ENCODE assay signal across 29 cellular contexts in genomic region chr17:36000730-36001108, GRCh38. TPM values are rescaled to one million over a fixed set of nuclear protein-coding genes. Genes with fewer than 3 reads are reported as not detected.
DNase-seq lines count a peak whose midpoint lies in the region; ATAC-seq, FAIRE-seq and TF ChIP-seq lines count a peak whose summit lies in the region.
"Had no signal": no experiment of that assay in that cellular context is flagged by ENCODE, and none has a peak within 500 bp of the region (broad histone marks: within the 10 kb centered on the region; RNA-seq: fewer than 3 reads in every experiment).

No MANE protein-coding gene starts in this region.

- 83 to 100% methylated on average over 1 to 6 of the region's 6 CpGs for WGBS in endodermal cell (ENCODE audit: insufficient coverage in 1 of 2, insufficient read length in 1 of 2), 2 experiments
- 23% methylated on average over 6 of the region's 6 CpGs for WGBS in right lobe of liver (ENCODE audit: insufficient coverage, low coverage, low lambda C conversion rate, missing lambda C conversion rate)
- 14 to 59% (median 37%) methylated on average over 6 of the region's 6 CpGs for WGBS in small intestine, 3 donors

- no peaks in the 10 kb centered on the region for H3K9me3 ChIP-seq in Caco-2
- H3K9me3 ChIP-seq in endodermal cell (ENCODE audit: control insufficient read depth, low read length) = no peaks in the 10 kb centered on the region
- H3K9me3 ChIP-seq in right lobe of liver = no peaks in the 10 kb centered on the region
- no peaks in the 10 kb centered on the region for H3K9me3 ChIP-seq in small intestine (ENCODE audit: control insufficient read depth, low read depth)
- H3K9me3 ChIP-seq: BLaER1 had no signal

- POLR2A ChIA-PET in Caco-2 (lab: Charles Lee) = no interaction called here

- no peak overlapping the region for H3K27ac ChIP-seq in endodermal cell (ENCODE audit: low read depth, low read length)
- H3K27ac ChIP-seq in right lobe of liver = peak overlapping the region; percentile 72 to 74 (median 74)
- H3K27ac ChIP-seq in small intestine (ENCODE audit: low read depth in 1 of 2, low read length in 1 of 2) = peak overlapping the region; percentile 86 to 92
- H3K27ac ChIP-seq: 22Rv1, BLaER1, PC-9, RWPE1, SK-N-MC had no signal

- H3K4me1 Mint-ChIP-seq in Caco-2 (ENCODE audit: low read depth, unreplicated experiment) (peaks cover 18% of the 10 kb centered on the region), endodermal cell (peaks cover 11% of the 10 kb centered on the region)

- H3K27me3 Mint-ChIP-seq in Caco-2 (ENCODE audit: insufficient read depth, unreplicated experiment) (no peaks in the 10 kb centered on the region), endodermal cell (ENCODE audit: insufficient read depth) (peaks cover 22% of the 10 kb centered on the region)

- CTCF ChIA-PET in Caco-2 (lab: Charles Lee) = interaction anchor here (0.7 to 1.4 kb wide), 2 partner anchors 31 to 36 kb away, joined by 3 to 4 read pairs; no protein-coding TSS in a partner anchor

- H3K36me3 ChIP-seq in Caco-2 (ENCODE audit: control insufficient read depth, insufficient read depth, low read length) = no peaks in the 10 kb centered on the region
- H3K36me3 ChIP-seq in endodermal cell (ENCODE audit: control insufficient read depth, insufficient read depth, low read length) = no peaks in the 10 kb centered on the region
- peaks cover 0 to 16% (median 1%) of the 10 kb centered on the region in 4 donors for H3K36me3 ChIP-seq in right lobe of liver
- H3K36me3 ChIP-seq in small intestine (ENCODE audit: control insufficient read depth in 2 of 2, insufficient read depth in 2 of 2, low read length in 2 of 2) = peaks cover 2 to 6% of the 10 kb centered on the region in 2 donors
- H3K36me3 ChIP-seq: BLaER1 had no signal

- H3K4me1 ChIP-seq in Caco-2 = peaks cover 21% of the 10 kb centered on the region
- peaks cover 9% of the 10 kb centered on the region for H3K4me1 ChIP-seq in endodermal cell (ENCODE audit: control insufficient read depth, insufficient read depth, low read length)
- H3K4me1 ChIP-seq in right lobe of liver = peaks cover 0 to 37% (median 12%) of the 10 kb centered on the region in 4 donors
- H3K4me1 ChIP-seq in small intestine (ENCODE audit: control insufficient read depth in 2 of 2, insufficient read depth in 1 of 2, low read depth in 1 of 2, low read length in 1 of 2) = peaks cover 0 to 6% of the 10 kb centered on the region in 2 donors

- H3K27ac Mint-ChIP-seq in Caco-2 (ENCODE audit: unreplicated experiment) = peak overlapping the region; percentile 73
- H3K27ac Mint-ChIP-seq in endodermal cell = no peak overlapping the region
- H3K27ac Mint-ChIP-seq: CD4-positive, alpha-beta T cell had no signal

- BruUV-seq in Caco-2 (replicated peaks; lab: Mats Ljungman, UMichigan) = no TSS peak

- no peak for FAIRE-seq in small intestine (lab: Jason Lieb, UNC)
- FAIRE-seq: GM12891 had no signal

- H3K4me3 Mint-ChIP-seq in Caco-2 (ENCODE audit: unreplicated experiment) (peak overlapping the region; percentile 38), endodermal cell (no peak overlapping the region)
- H3K4me3 Mint-ChIP-seq: CD4-positive, alpha-beta T cell had no signal

- TF ChIP-seq CTCF in Caco-2 (IDR thresholded peaks at IDR 0.05; ENCODE audit: insufficient read depth in 1 of 2, low read depth in 1 of 2, low read length in 1 of 2, severe bottlenecking in 1 of 2, unreplicated experiment in 1 of 2) = no peak
- TF ChIP-seq CTCF in endodermal cell (conservative IDR thresholded peaks at IDR 0.05) = no peak
- no peak for TF ChIP-seq CTCF in right lobe of liver (IDR thresholded peaks at IDR 0.05)
- TF ChIP-seq CTCF in GM20000 (IDR thresholded peaks at IDR 0.05; ENCODE audit: extremely low read depth, missing control alignments) = no peak

- no peak overlapping the region for H3K9ac ChIP-seq in endodermal cell (ENCODE audit: extremely low read depth, low read length, poor library complexity, severe bottlenecking)
- H3K9ac ChIP-seq: BLaER1 had no signal

- H3K36me3 Mint-ChIP-seq in Caco-2 (ENCODE audit: insufficient read depth, unreplicated experiment) = no peaks in the 10 kb centered on the region
- no peaks in the 10 kb centered on the region for H3K36me3 Mint-ChIP-seq in endodermal cell (ENCODE audit: low read depth)

- no peak overlapping the region for H3K4me3 ChIP-seq in Caco-2 (ENCODE audit: low read depth, low read length)
- H3K4me3 ChIP-seq in endodermal cell (ENCODE audit: low read length) = no peak overlapping the region
- H3K4me3 ChIP-seq in right lobe of liver = peak overlapping the region; percentile 30 to 55 (median 53)
- H3K4me3 ChIP-seq in small intestine (ENCODE audit: low read depth in 1 of 2, low read length in 2 of 2) = peak overlapping the region in 1 of 2 donors; percentile 49
- H3K4me3 ChIP-seq: BLaER1, PC-9, SK-N-MC had no signal

- DNase-seq in Caco-2 (peak in 1 of 2 experiments; percentile 29), endodermal cell (peak; percentile 27), right lobe of liver (no peak), small intestine (peak; percentile 56), GM20000 (ENCODE audit: low spot score) (no peak), DMS79 treated with DMSO at 0.1 percent for 48 hours (lab: John Stamatoyannopoulos, UW) (no peak)
- DNase-seq: ACHN; CD4-positive, alpha-beta T cell; COR-L47; DMS 273 treated with DMSO at 0.1 percent for 48 hours; MM.1S; NCI-H1048; NCI-H1417 treated with DMSO at 0.1 percent for 48 hours; NCI-H187; NCI-H2107; NCI-H510A treated with DMSO at 0.1 percent for 48 hours; NCI-H748 treated with DMSO at 0.1 percent for 48 hours; PC-9; SHP77 treated with DMSO at 0.1 percent for 48 hours had no signal

- H3K9me3 Mint-ChIP-seq in Caco-2 (ENCODE audit: unreplicated experiment) (no peaks in the 10 kb centered on the region), endodermal cell (no peaks in the 10 kb centered on the region)
- H3K9me3 Mint-ChIP-seq: CD4-positive, alpha-beta T cell had no signal

- H3K27me3 ChIP-seq in Caco-2 (replicated peaks; ENCODE audit: control insufficient read depth, insufficient read depth, low read length) = no peaks in the 10 kb centered on the region
- H3K27me3 ChIP-seq in endodermal cell (ENCODE audit: control insufficient read depth, insufficient read depth, low read length, poor library complexity, severe bottlenecking) = peaks cover 58% of the 10 kb centered on the region
- H3K27me3 ChIP-seq in right lobe of liver = no peaks in the 10 kb centered on the region
- H3K27me3 ChIP-seq in small intestine (ENCODE audit: control insufficient read depth in 2 of 2, insufficient read depth in 2 of 2, low read length in 2 of 2) = no peaks in the 10 kb centered on the region
- H3K27me3 ChIP-seq: BLaER1 had no signal

- intact Hi-C loops in Caco-2 (cut with micrococcal nuclease; ENCODE audit: unreplicated experiment) (no loop called here), right lobe of liver (cut with DNase I) (no loop called here)

- no peak for TF ChIP-seq POLR2A in right lobe of liver (IDR thresholded peaks at IDR 0.05)

- ATAC-seq in right lobe of liver (peak; percentile 31 to 56 (median 33)), GM21526 (IDR thresholded peaks at IDR 0.05; ENCODE audit: low FRiP score, unreplicated experiment) (no peak), GM18502 (IDR thresholded peaks at IDR 0.05; ENCODE audit: poor library complexity, unreplicated experiment) (no peak)

RNA-seq across cellular contexts. Expression of gene CCL15, which starts 0.6 kb away (rescaled TPM):
- 0.30 and 0.52 TPM in 2 replicates for total RNA-seq in Caco-2 (2022)
- total RNA-seq in endodermal cell = not detected
- polyA plus RNA-seq in endodermal cell (2013, experiment 1 of 2) = not detected
- not detected for polyA plus RNA-seq in endodermal cell (2013, experiment 2 of 2)
- total RNA-seq in right lobe of liver = 10 to 100 TPM; 11.0 to 19.2 (median 16.2) TPM
- 10 to 100 TPM; 22.6 to 72.7 (median 51.9) TPM for polyA plus RNA-seq in small intestine
- total RNA-seq: CD4-positive, alpha-beta T cell; G401; H4; LHCN-M2; PC-9 had no signal

RNA-seq across cellular contexts. Expression of gene CCL14, which starts 14.2 kb away (rescaled TPM):
- total RNA-seq in Caco-2 (2022) = not detected in 2 replicates
- total RNA-seq in endodermal cell = not detected
- not detected for polyA plus RNA-seq in endodermal cell (2013, experiment 1 of 2)
- polyA plus RNA-seq in endodermal cell (2013, experiment 2 of 2) = not detected
- 100 to 1,000 TPM in 1 of 6 experiments, 10 to 100 TPM in 4, 1 to 10 TPM in 1; 8.9 to 130 (median 30.7) TPM for total RNA-seq in right lobe of liver
- 10 to 100 TPM in 1 of 3 donors, 1 to 10 TPM in 2; 5.4 to 61.9 (median 7.2) TPM for polyA plus RNA-seq in small intestine
- total RNA-seq: CD4-positive, alpha-beta T cell; G401; H4; LHCN-M2; PC-9 had no signal

RNA-seq across cellular contexts. Expression of gene CCL23, which starts 17.1 kb away (rescaled TPM):
- total RNA-seq in Caco-2 (2022) (not detected in 2 replicates), endodermal cell (not detected), right lobe of liver (10 to 100 TPM in 1 of 6 experiments, 1 to 10 TPM in 5; 1.1 to 12.7 (median 2.1) TPM)
- polyA plus RNA-seq in endodermal cell (2013, experiment 1 of 2) = not detected
- polyA plus RNA-seq in endodermal cell (2013, experiment 2 of 2) = not detected
- 10 to 100 TPM in 1 of 3 donors, 1 to 10 TPM in 1, not detected in 1; 1.9 to 22.9 TPM for polyA plus RNA-seq in small intestine
- total RNA-seq: CD4-positive, alpha-beta T cell; G401; H4; LHCN-M2; PC-9 had no signal

RNA-seq across cellular contexts. Expression of gene CCL16, which starts 19.4 kb away (rescaled TPM):
- not detected in 2 replicates for total RNA-seq in Caco-2 (2022)
- not detected for total RNA-seq in endodermal cell
- polyA plus RNA-seq in endodermal cell (2013, experiment 1 of 2) = not detected
- polyA plus RNA-seq in endodermal cell (2013, experiment 2 of 2) = not detected
- total RNA-seq in right lobe of liver = 10 to 100 TPM; 26.5 to 52.6 (median 36.5) TPM
- under 1 TPM in 1 of 3 donors, not detected in 2; 0.19 TPM for polyA plus RNA-seq in small intestine
- total RNA-seq: CD4-positive, alpha-beta T cell; G401; H4; LHCN-M2; PC-9 had no signal

RNA-seq across cellular contexts. Expression of gene LYZL6, which starts 57.2 kb away (rescaled TPM):
- total RNA-seq in Caco-2 (2022) (not detected in 2 replicates), endodermal cell (not detected), right lobe of liver (not detected)
- polyA plus RNA-seq in endodermal cell (2013, experiment 1 of 2) = not detected
- not detected for polyA plus RNA-seq in endodermal cell (2013, experiment 2 of 2)
- not detected for polyA plus RNA-seq in small intestine
- total RNA-seq: CD4-positive, alpha-beta T cell; G401; H4; LHCN-M2; PC-9 had no signal

Comparison
In these comparisons a context has a peak if more than half of its experiments do, and no peak if none do; other contexts are left out.
1. DNase-seq: peak in endodermal cell (single experiment) and small intestine (single experiment); none in right lobe of liver (0 of 3), GM20000 (single experiment) and DMS79 treated with DMSO at 0.1 percent for 48 hours (single experiment).
2. H3K4me3 ChIP-seq: peak in right lobe of liver (3 of 3); none in Caco-2 (single experiment) and endodermal cell (single experiment).
3. ATAC-seq: peak in right lobe of liver (4 of 4); none in GM21526 (single experiment) and GM18502 (single experiment).